Comparison of ENCODE assay signal across 9 cellular contexts in the genomic region with DNA sequence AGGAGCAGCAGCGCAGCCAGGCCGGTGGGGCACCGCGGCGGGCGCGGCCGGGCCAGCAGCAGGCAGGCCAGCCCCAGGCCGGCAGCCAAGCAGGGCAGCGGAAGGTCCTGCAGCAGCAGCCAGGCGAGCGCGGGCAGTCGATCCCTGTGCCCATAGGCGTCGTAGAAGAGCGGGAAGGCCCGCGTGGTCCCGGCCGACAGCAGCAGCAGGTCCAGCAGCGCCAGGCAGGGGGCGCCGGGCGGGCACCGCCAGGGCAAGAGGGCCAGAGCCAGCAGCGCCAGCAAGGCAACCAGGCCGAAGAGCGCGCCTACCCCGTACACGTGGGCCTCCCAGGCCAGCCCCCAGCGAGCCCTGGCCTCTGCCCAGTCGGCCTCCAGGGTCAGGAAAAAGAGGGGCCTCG. TPM values are rescaled to one million over a fixed set of nuclear protein-coding genes. Genes with fewer than 3 reads are reported as not detected.
DNase-seq lines count a peak whose midpoint lies in the region; ATAC-seq and TF ChIP-seq lines count a peak whose summit lies in the region.
"Had no signal": no experiment of that assay in that cellular context is flagged by ENCODE, and none has a peak within 500 bp of the region (broad histone marks: within the 10 kb centered on the region; RNA-seq: fewer than 3 reads in every experiment).

No MANE protein-coding gene starts in this region.

- H3K9me3 Mint-ChIP-seq in activated naive CD4-positive, alpha-beta T cell treated with anti-CD3 and anti-CD28 coated beads, Interleukin-2, amount 50 U/mL, for 72 hours = no peaks in the 10 kb centered on the region

- peak; percentile 20 to 50 for ATAC-seq in activated naive CD4-positive, alpha-beta T cell treated with anti-CD3 and anti-CD28 coated beads, Interleukin-2, amount 50 U/mL, for 72 hours
- ATAC-seq in right cardiac atrium (peak; percentile 57 to 58), gastrocnemius medialis (peak; percentile 25 to 51), HG02610 (IDR thresholded peaks at IDR 0.05; ENCODE audit: unreplicated experiment) (no peak)

- H3K27ac ChIP-seq in right cardiac atrium (ENCODE audit: low read length) (no peak overlapping the region), gastrocnemius medialis (no peak overlapping the region)

- no peaks in the 10 kb centered on the region for H3K4me1 ChIP-seq in right cardiac atrium (ENCODE audit: control insufficient read depth, insufficient read depth, low read length)
- H3K4me1 ChIP-seq in gastrocnemius medialis = no peaks in the 10 kb centered on the region

- H3K27me3 ChIP-seq in right cardiac atrium (ENCODE audit: control insufficient read depth, insufficient read depth) = no peaks in the 10 kb centered on the region
- H3K27me3 ChIP-seq in gastrocnemius medialis = peaks cover 0 to 5% (median 0%) of the 10 kb centered on the region in 3 donors

- TF ChIP-seq POLR2A in gastrocnemius medialis (IDR thresholded peaks at IDR 0.05) = no peak

- H3K27ac Mint-ChIP-seq in activated naive CD4-positive, alpha-beta T cell treated with anti-CD3 and anti-CD28 coated beads, Interleukin-2, amount 50 U/mL, for 72 hours = no peak overlapping the region

- peak in 2 of 3 experiments; percentile 59 to 62 for DNase-seq in NCI-H1417 (lab: John Stamatoyannopoulos, UW)
- no peak for DNase-seq in NCI-H1417 treated with DMSO at 0.1 percent for 48 hours (lab: John Stamatoyannopoulos, UW)
- DNase-seq in activated naive CD4-positive, alpha-beta T cell treated with anti-CD3 and anti-CD28 coated beads, Interleukin-2, amount 50 U/mL, for 72 hours (ENCODE audit: low spot score in 2 of 2) = peak in 1 of 2 donors; percentile 35
- peak; percentile 63 to 81 (median 76) for DNase-seq in right cardiac atrium
- DNase-seq in gastrocnemius medialis = peak in 1 of 2 donors; percentile 41
- no peak for DNase-seq in SKM-1 (lab: John Stamatoyannopoulos, UW; ENCODE audit: unreplicated experiment)
- DNase-seq in NCI-H1694 treated with DMSO at 0.1 percent for 48 hours (lab: John Stamatoyannopoulos, UW) = no peak

- in situ Hi-C loops in gastrocnemius medialis (cut with MboI; ENCODE audit: low sequenced_read_pairs in 4 of 4) = no loop called here

- 6% methylated on average over 35 of the region's 35 CpGs for WGBS in right cardiac atrium

- H3K36me3 ChIP-seq in gastrocnemius medialis = no peaks in the 10 kb centered on the region
- H3K36me3 ChIP-seq: BLaER1 treated with 17β-estradiol and CSF1 and Interleukin-3, amounts not matched to agents 10 nM and 100 nM had no signal

- H3K9me3 ChIP-seq in right cardiac atrium (ENCODE audit: control insufficient read depth, low read length) (no peaks in the 10 kb centered on the region), gastrocnemius medialis (no peaks in the 10 kb centered on the region)

- TF ChIP-seq CTCF in gastrocnemius medialis (IDR thresholded peaks at IDR 0.05 in 4 of 5, conservative IDR thresholded peaks at IDR 0.05 in 1 of 5) = peak; percentile 30 to 72 (median 55)

- H3K4me3 ChIP-seq in right cardiac atrium (ENCODE audit: low read length) = peak overlapping the region; percentile 33
- H3K4me3 ChIP-seq in gastrocnemius medialis = peak overlapping the region in 2 of 4 donors; percentile 19 to 25

- H3K36me3 Mint-ChIP-seq in activated naive CD4-positive, alpha-beta T cell treated with anti-CD3 and anti-CD28 coated beads, Interleukin-2, amount 50 U/mL, for 72 hours = peaks cover 0 to 6% of the 10 kb centered on the region in 2 donors

- intact Hi-C loops in right cardiac atrium (cut with DNase I) (loop anchor here in 2 of 4 donors (5.0 kb wide), 1 partner anchor 35 kb away; no protein-coding TSS in a partner anchor), gastrocnemius medialis (cut with DNase I; ENCODE audit: low total_unique reads) (no loop called here)

RNA-seq across cellular contexts. Expression of gene RBM28, which starts 8.4 kb away (rescaled TPM):
- 10 to 100 TPM; 43.4 to 51.3 TPM for total RNA-seq in activated naive CD4-positive, alpha-beta T cell treated with anti-CD3 and anti-CD28 coated beads, Interleukin-2, amount 50 U/mL, for 72 hours
- 10 to 100 TPM; 21.6 to 34.8 (median 31.8) TPM for total RNA-seq in right cardiac atrium
- 29.1 TPM for polyA plus RNA-seq in right cardiac atrium
- total RNA-seq in gastrocnemius medialis = 10 to 100 TPM; 13.6 to 18.5 (median 16.3) TPM

RNA-seq across cellular contexts. Expression of gene PRRT4, which starts 9.4 kb away (rescaled TPM):
- total RNA-seq in activated naive CD4-positive, alpha-beta T cell treated with anti-CD3 and anti-CD28 coated beads, Interleukin-2, amount 50 U/mL, for 72 hours = under 1 TPM in 1 of 2 donors, not detected in 1; 0.27 TPM
- total RNA-seq in right cardiac atrium = 1 to 10 TPM in 1 of 4 donors, under 1 TPM in 3; 0.34 to 1.0 (median 0.69) TPM
- 1.1 TPM for polyA plus RNA-seq in right cardiac atrium
- total RNA-seq in gastrocnemius medialis = 1 to 10 TPM in 2 of 4 donors, under 1 TPM in 2; 0.22 to 2.2 (median 0.64) TPM

RNA-seq across cellular contexts. Expression of gene IMPDH1, which starts 57.6 kb away (rescaled TPM):
- 10 to 100 TPM; 29.5 to 66.9 TPM for total RNA-seq in activated naive CD4-positive, alpha-beta T cell treated with anti-CD3 and anti-CD28 coated beads, Interleukin-2, amount 50 U/mL, for 72 hours
- total RNA-seq in right cardiac atrium (10 to 100 TPM; 13.9 to 22.2 (median 16.2) TPM), gastrocnemius medialis (1 to 10 TPM; 4.0 to 7.1 (median 4.9) TPM)
- polyA plus RNA-seq in right cardiac atrium = 13.8 TPM

Comparison
In these comparisons a context has a peak if more than half of its experiments do, and no peak if none do; other contexts are left out.
1. DNase-seq: peak in NCI-H1417 (2 of 3) and right cardiac atrium (3 of 3); none in NCI-H1417 treated with DMSO at 0.1 percent for 48 hours (single experiment), SKM-1 (single experiment) and NCI-H1694 treated with DMSO at 0.1 percent for 48 hours (single experiment).